Comparison of ENCODE assay signal across 7 cellular contexts in the genomic region with DNA sequence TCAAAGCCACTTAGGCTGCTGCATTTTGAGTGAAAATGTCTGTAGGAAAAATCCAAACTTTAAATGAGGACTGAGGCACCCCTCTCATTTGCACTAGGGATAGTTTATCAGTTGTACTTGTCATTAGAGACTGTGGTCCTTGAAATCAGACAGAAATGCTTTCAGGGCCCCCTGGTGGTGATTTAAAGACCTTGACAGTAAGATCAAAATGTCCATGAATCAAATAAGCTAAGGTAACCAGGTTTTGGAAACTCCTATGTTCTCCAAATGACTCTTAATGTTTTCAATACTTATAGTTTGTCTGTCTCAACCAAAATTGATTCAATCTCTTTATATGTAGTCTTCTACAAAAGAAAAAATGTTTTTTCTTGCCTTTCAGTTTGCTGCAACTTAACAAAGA. TPM values are rescaled to one million over a fixed set of nuclear protein-coding genes. Genes with fewer than 3 reads are reported as not detected.
DNase-seq lines count a peak whose midpoint lies in the region; ATAC-seq and TF ChIP-seq lines count a peak whose summit lies in the region.

No MANE protein-coding gene starts in this region.

- H3K4me1 ChIP-seq in KMS-11 (ENCODE audit: low read depth, poor library complexity, severe bottlenecking): no peaks in the 10 kb centered on the region

- H3K4me3 Mint-ChIP-seq in mesothelial cell of epicardium: no peak overlapping the region

- peaks cover 2% of the 10 kb centered on the region for H3K27me3 Mint-ChIP-seq in mesothelial cell of epicardium (ENCODE audit: low read depth)

- TF ChIP-seq CTCF in KMS-11 (conservative IDR thresholded peaks at IDR 0.05; ENCODE audit: low read depth, low read length) (peak; percentile 64), mesothelial cell of epicardium (IDR thresholded peaks at IDR 0.05; ENCODE audit: unreplicated experiment) (peak; percentile 72)

- no peaks in the 10 kb centered on the region for H3K27me3 ChIP-seq in KMS-11 (ENCODE audit: insufficient read depth, low read depth)

- ATAC-seq in GM19351 (IDR thresholded peaks at IDR 0.05; ENCODE audit: unreplicated experiment): peak; percentile 92

- no peak overlapping the region for H2AFZ ChIP-seq in KMS-11 (ENCODE audit: low read depth)

- H3K79me2 ChIP-seq in KMS-11 (ENCODE audit: insufficient read depth, low read depth): no peaks in the 10 kb centered on the region

- peaks cover 3% of the 10 kb centered on the region for H3K36me3 Mint-ChIP-seq in mesothelial cell of epicardium

- H3K4me1 Mint-ChIP-seq in mesothelial cell of epicardium: no peaks in the 10 kb centered on the region

- no peak overlapping the region for H3K27ac Mint-ChIP-seq in mesothelial cell of epicardium

- no peak overlapping the region for H3K9ac ChIP-seq in KMS-11

- H3K4me3 ChIP-seq in KMS-11 (IDR thresholded peaks at IDR 0.05; ENCODE audit: insufficient read depth, low read depth, low read length): no peak overlapping the region

- no peak overlapping the region for H3K27ac ChIP-seq in KMS-11

- no peak overlapping the region for H3K4me2 ChIP-seq in KMS-11

- H3K36me3 ChIP-seq in KMS-11 (ENCODE audit: insufficient read depth): no peaks in the 10 kb centered on the region

- H3K9me3 Mint-ChIP-seq in mesothelial cell of epicardium: peaks cover 15% of the 10 kb centered on the region

- DNase-seq in DMS79 (lab: John Stamatoyannopoulos, UW) (peak; percentile 4), RPMI7951 (ENCODE audit: low read depth) (peak; percentile 44), mesothelial cell of epicardium (ENCODE audit: low spot score in 2 of 2, unreplicated experiment in 2 of 2) (no peak)
- peak; percentile 13 for DNase-seq in central memory CD4-positive, alpha-beta T cell
- no peak for DNase-seq in activated effector memory CD4-positive, alpha-beta T cell treated with anti-CD3 and anti-CD28 coated beads, Interleukin-2, amount 50 U/mL, for 16 hours

- H4K20me1 ChIP-seq in KMS-11 (ENCODE audit: insufficient read depth): no peaks in the 10 kb centered on the region

RNA-seq across cellular contexts. Expression of a gene that starts 28.8 kb away (rescaled TPM):
- total RNA-seq in RPMI7951 (2014; rRNA removed; shearing (Covaris generic)): 66.3 and 77.7 TPM in 2 replicates
- total RNA-seq in mesothelial cell of epicardium: 64.4 to 68.9 TPM (median 66.2 TPM) in 3 replicates

Comparison
In these comparisons a context has a peak if more than half of its experiments do, and no peak if none do; other contexts are left out.
1. DNase-seq: peak in DMS79 (single experiment), RPMI7951 (single experiment) and central memory CD4-positive, alpha-beta T cell (single experiment); none in mesothelial cell of epicardium (0 of 2) and activated effector memory CD4-positive, alpha-beta T cell treated with anti-CD3 and anti-CD28 coated beads, Interleukin-2, amount 50 U/mL, for 16 hours (single experiment).